In the genomic region with DNA sequence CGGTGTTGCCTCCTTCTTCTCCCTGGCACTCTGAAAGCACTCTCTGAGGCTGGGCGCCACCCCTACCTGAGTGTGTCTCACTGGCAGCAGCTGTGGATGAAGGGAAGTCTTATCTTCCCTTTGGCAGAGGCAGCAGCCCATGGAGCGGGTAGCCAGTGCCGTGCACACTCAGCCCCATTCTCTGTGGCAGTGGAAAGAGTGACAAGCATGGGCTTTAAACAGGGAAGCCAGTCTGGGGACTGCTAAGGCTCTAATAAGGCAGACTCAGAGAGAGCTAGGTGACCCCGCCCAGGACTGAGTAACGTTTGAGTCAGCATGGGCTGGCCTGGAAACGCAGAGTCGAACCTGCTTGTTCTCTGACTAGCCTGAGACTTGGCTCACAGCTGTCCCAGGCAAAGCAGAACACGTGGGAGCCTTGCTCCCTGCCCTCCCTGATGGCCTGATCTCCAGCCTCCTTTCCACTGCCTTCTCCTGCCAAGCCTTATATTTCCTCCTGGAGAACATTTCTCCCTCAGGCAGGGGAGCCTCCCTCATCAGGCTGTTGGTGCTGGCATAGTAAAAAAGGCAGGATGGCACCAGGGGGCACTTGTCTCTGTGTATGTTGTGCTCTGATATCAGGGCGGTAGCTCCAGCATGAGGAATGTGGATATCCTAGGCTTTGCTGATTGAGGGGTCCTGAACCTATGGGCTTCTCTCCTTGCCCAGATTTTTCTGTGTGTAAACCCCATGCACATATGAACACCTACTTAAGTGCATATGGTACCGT, we compare ENCODE assay signal across 8 cellular contexts.
DNase-seq lines count a peak whose midpoint lies in the region; ATAC-seq and TF ChIP-seq lines count a peak whose summit lies in the region.

No MANE protein-coding gene starts in this region.

- peaks cover 19% of the 10 kb centered on the region for H3K27me3 ChIP-seq in BJ (ENCODE audit: control insufficient read depth, insufficient read depth, low read length)

- no peaks in the 10 kb centered on the region for H3K36me3 ChIP-seq in BJ (ENCODE audit: control insufficient read depth, insufficient read depth, low read length)

- in situ Hi-C loops in G401 (cut with HindIII; ENCODE audit: low sequenced_read_pairs) = no loop called here

- ATAC-seq in GM21529 (IDR thresholded peaks at IDR 0.05; ENCODE audit: unreplicated experiment) = peak; percentile 93

- POLR2A ChIA-PET in BJ (lab: Charles Lee) = no interaction called here

- CTCF ChIA-PET in BJ (lab: Yijun Ruan, JAX) = interaction anchor here (1.3 kb wide), 1 partner anchor 128 kb away, joined by 6 read pairs; no protein-coding TSS in a partner anchor

- no peak for TF ChIP-seq CTCF in BJ (IDR thresholded peaks at IDR 0.05; ENCODE audit: insufficient read depth, low read depth, low read length)

- H3K4me3 ChIP-seq in BJ (ENCODE audit: low read depth, low read length) = no peak overlapping the region

- DNase-seq in BJ (ENCODE audit: low read depth) = peak; percentile 66
- peak; percentile 96 for DNase-seq in NCI-H226
- DNase-seq in brain pericyte (ENCODE audit: low read depth, low spot score) = peak; percentile 45
- DNase-seq in lung microvascular endothelial cell (ENCODE audit: low read depth in 2 of 2) = peak; percentile 32 to 91
- DNase-seq in stromal cell of bone marrow (ENCODE audit: low read depth) = peak; percentile 98
- no peak for DNase-seq in NCI-H446 treated with DMSO at 0.1 percent for 48 hours (lab: John Stamatoyannopoulos, UW)
- no peak for DNase-seq in G401 (ENCODE audit: low spot score)

Comparison
In these comparisons a context has a peak if more than half of its experiments do, and no peak if none do; other contexts are left out.
1. DNase-seq: peak in BJ (single experiment), NCI-H226 (single experiment), brain pericyte (single experiment), lung microvascular endothelial cell (2 of 2) and stromal cell of bone marrow (single experiment); none in NCI-H446 treated with DMSO at 0.1 percent for 48 hours (single experiment) and G401 (single experiment).